In genomic region chr11:107017104-107017432, GRCh38 we compare ENCODE assay signal across 1 cellular context.
TF ChIP-seq lines count a peak whose summit lies in the region.

No MANE protein-coding gene starts in this region.

TF ChIP-seq in HEK293, 187 proteins besides CTCF, POLR2A, EP300 and RAD21 (continued from another document):
- TF ChIP-seq ZNF148 (tag by site-specific recombination; IDR thresholded peaks at IDR 0.05; ENCODE audit: borderline replicate concordance) (no peak), ZNF701 (tag by site-specific recombination; IDR thresholded peaks at IDR 0.05) (no peak), ELK4 (IDR thresholded peaks at IDR 0.05; ENCODE audit: borderline replicate concordance, low read depth, low read length) (no peak), SCRT1 (tag by site-specific recombination; IDR thresholded peaks at IDR 0.05; ENCODE audit: borderline replicate concordance) (0 out of 2 replicates have a peak, but pooled peaks have one; percentile 16), BCL11B (tag by site-specific recombination; IDR thresholded peaks at IDR 0.05; ENCODE audit: low read depth) (no peak), KLF16 (tag by site-specific recombination; IDR thresholded peaks at IDR 0.05) (no peak), ZNF692 (tag by site-specific recombination; IDR thresholded peaks at IDR 0.05) (no peak), ZBTB11 (tag by site-specific recombination; conservative IDR thresholded peaks at IDR 0.05; ENCODE audit: low read depth) (peak; percentile 74; the same call in 1 of the 2 replicates), ZNF175 (tag by site-specific recombination; IDR thresholded peaks at IDR 0.05) (no peak), ZNF585B (tag by site-specific recombination; IDR thresholded peaks at IDR 0.05) (no peak)
